Comparison of ENCODE assay signal across 1 cellular context in the genomic region with DNA sequence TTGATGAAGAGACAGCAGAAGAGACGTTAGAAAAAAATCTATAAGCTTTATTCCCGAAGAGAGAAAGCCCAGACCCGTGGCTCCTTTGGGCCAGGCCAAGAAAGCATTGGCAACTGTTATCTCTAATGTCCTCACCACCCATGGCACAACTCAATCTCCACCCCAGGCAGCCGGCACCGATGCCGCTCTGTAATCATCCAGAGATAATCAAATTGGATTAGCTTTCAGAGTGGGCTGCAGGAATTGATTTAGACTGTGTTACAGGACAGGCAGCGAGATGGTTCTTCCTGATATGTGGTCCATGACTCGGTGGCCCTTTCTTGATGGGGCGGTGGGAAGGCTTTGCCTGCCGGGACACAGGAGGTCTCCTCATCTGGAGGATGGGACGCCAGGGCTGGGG.
TF ChIP-seq lines count a peak whose summit lies in the region.

No MANE protein-coding gene starts in this region.

TF ChIP-seq in H1, 55 proteins besides CTCF, POLR2A, EP300 and RAD21:
- TF ChIP-seq MAFK (IDR thresholded peaks at IDR 0.05; ENCODE audit: low read depth, low read length) = no peak
- TF ChIP-seq TAF7 (optimal IDR thresholded peaks at IDR 0.05; ENCODE audit: borderline replicate concordance, low read depth, low read length) = no peak
- TF ChIP-seq, protein P1, sequence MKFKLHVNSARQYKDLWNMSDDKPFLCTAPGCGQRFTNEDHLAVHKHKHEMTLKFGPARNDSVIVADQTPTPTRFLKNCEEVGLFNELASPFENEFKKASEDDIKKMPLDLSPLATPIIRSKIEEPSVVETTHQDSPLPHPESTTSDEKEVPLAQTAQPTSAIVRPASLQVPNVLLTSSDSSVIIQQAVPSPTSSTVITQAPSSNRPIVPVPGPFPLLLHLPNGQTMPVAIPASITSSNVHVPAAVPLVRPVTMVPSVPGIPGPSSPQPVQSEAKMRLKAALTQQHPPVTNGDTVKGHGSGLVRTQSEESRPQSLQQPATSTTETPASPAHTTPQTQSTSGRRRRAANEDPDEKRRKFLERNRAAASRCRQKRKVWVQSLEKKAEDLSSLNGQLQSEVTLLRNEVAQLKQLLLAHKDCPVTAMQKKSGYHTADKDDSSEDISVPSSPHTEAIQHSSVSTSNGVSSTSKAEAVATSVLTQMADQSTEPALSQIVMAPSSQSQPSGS (IDR thresholded peaks at IDR 0.05; ENCODE audit: low read length) = no peak
- no peak for TF ChIP-seq NANOG (IDR thresholded peaks at IDR 0.05; ENCODE audit: insufficient read depth, low read depth, low read length, poor library complexity, severe bottlenecking)
- TF ChIP-seq, protein P2, sequence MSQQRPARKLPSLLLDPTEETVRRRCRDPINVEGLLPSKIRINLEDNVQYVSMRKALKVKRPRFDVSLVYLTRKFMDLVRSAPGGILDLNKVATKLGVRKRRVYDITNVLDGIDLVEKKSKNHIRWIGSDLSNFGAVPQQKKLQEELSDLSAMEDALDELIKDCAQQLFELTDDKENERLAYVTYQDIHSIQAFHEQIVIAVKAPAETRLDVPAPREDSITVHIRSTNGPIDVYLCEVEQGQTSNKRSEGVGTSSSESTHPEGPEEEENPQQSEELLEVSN (IDR thresholded peaks at IDR 0.05) = no peak
- TF ChIP-seq SP1 (IDR thresholded peaks at IDR 0.05; ENCODE audit: low read depth, low read length) = no peak
- no peak for TF ChIP-seq FOSL1 (IDR thresholded peaks at IDR 0.05; ENCODE audit: insufficient read depth, low read depth, low read length)
- TF ChIP-seq HDAC2 (IDR thresholded peaks at IDR 0.05; ENCODE audit: borderline replicate concordance in 1 of 2, low read depth in 2 of 2, low read length in 2 of 2) = no peak
- TF ChIP-seq NRF1 (IDR thresholded peaks at IDR 0.05; ENCODE audit: low read depth, low read length) = no peak
- TF ChIP-seq CHD1 (IDR thresholded peaks at IDR 0.05; ENCODE audit: low read depth, low read length) = no peak
- TF ChIP-seq RFX5 (IDR thresholded peaks at IDR 0.05; ENCODE audit: borderline replicate concordance, low read depth, low read length) = no peak
- no peak for TF ChIP-seq CEBPB (IDR thresholded peaks at IDR 0.05; ENCODE audit: low read depth, low read length)
- no peak for TF ChIP-seq TEAD4 (IDR thresholded peaks at IDR 0.05; ENCODE audit: low read depth, low read length)
- TF ChIP-seq SUZ12 (IDR thresholded peaks at IDR 0.05; ENCODE audit: low read length) = no peak
- no peak for TF ChIP-seq USF2 (IDR thresholded peaks at IDR 0.05; ENCODE audit: low read length)
- TF ChIP-seq GTF2F1 (IDR thresholded peaks at IDR 0.05; ENCODE audit: borderline replicate concordance, low read depth, low read length) = no peak
